Comparison of ENCODE assay signal across 18 cellular contexts in the genomic region with DNA sequence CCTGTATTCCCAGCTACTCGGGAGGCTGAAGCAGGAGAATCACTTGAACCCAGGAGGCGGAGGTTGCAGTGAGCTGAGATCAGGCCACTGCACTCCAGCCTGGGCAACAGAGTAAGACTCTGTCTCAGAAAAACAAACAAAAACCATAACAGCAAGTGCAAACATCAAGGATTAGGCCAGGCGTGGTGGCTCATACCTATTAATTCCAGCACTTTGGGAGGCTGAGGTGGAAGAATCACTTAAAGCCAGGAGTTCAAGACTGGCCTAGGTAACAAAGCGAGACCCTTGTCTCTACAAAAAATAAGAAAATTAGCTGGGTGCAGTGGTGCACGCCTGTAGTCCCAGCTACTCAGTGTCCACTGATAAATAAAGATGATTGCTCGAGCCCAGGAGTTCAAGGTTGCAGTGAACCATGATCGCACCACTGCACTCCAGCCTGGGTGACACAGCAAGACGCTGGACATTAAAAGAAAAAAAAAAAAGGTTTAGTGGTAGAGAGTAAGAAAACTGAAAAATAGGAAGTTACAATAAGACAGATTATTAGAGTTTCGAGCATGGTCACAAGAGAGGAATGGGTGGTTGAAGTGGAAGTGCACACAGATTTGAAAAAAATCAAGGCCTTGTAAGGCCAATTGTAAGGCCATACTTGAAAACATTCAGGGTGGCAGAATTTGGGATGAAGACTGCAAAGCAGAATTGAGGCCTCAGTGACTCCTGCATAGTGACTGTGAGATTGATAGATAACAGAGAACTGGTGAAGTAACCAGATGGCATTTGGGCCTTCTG. TPM values are rescaled to one million over a fixed set of nuclear protein-coding genes. Genes with fewer than 3 reads are reported as not detected.
A peak's percentile ranks its signal among the peaks of the same experiment; 100 is the strongest.
DNase-seq lines count a peak whose midpoint lies in the region; ATAC-seq and TF ChIP-seq lines count a peak whose summit lies in the region.
"Had no signal": no experiment of that assay in that cellular context is flagged by ENCODE, and none has a peak within 500 bp of the region (broad histone marks: within the 10 kb centered on the region; RNA-seq: fewer than 3 reads in every experiment).

No MANE protein-coding gene starts in this region.

- H4K20me1 ChIP-seq in mammary epithelial cell (ENCODE audit: insufficient read depth, low read length) = no peaks in the 10 kb centered on the region

- no peak overlapping the region for H3K4me2 ChIP-seq in mammary epithelial cell (ENCODE audit: insufficient read depth, low read depth, low read length)

- no peaks in the 10 kb centered on the region for H3K9me3 ChIP-seq in mammary epithelial cell (replicated peaks; ENCODE audit: insufficient read depth, low read length)
- no peaks in the 10 kb centered on the region for H3K9me3 ChIP-seq in Peyer's patch
- H3K9me3 ChIP-seq: tibial artery had no signal

- TF ChIP-seq POLR2A in Peyer's patch (IDR thresholded peaks at IDR 0.05) = no peak

- H3K27ac ChIP-seq in mammary epithelial cell (ENCODE audit: insufficient read depth, low read depth, low read length) (no peak overlapping the region), Peyer's patch (peak overlapping the region in 3 of 4 donors; percentile 6 to 65 (median 15))
- H3K27ac ChIP-seq: foreskin keratinocyte, tibial artery had no signal

- DNase-seq in MCF 10A (ENCODE audit: unreplicated experiment) (no peak), mammary epithelial cell (no peak), Peyer's patch (no peak), AG20443 (ENCODE audit: low spot score) (no peak), posterior vena cava (ENCODE audit: low spot score) (no peak), OCI-M2 (lab: John Stamatoyannopoulos, UW; ENCODE audit: unreplicated experiment) (no peak)
- no peak for DNase-seq in effector memory CD8-positive, alpha-beta T cell
- DNase-seq in stimulated activated naive B cell treated with anti-CD40 and anti-IgM and Interleukin-4, amounts not matched to agents 10 μg/mL and 1 μg/mL and 100 μg/mL, for 72 hours = no peak
- DNase-seq: activated CD4-positive, alpha-beta T cell treated with anti-CD3 and anti-CD28 coated beads for 4 hours; activated effector memory CD4-positive, alpha-beta T cell treated with Interleukin-2 at 50 U/mL for 16 hours; DND-41; foreskin keratinocyte; midbrain; NCI-H1105; NCI-H2227 treated with DMSO at 0.1 percent for 48 hours; stimulated activated CD4-positive, alpha-beta T cell treated with anti-CD3 and anti-CD28 coated beads, Interleukin-15, amount 100 ng/mL, for 24 hours; T-helper 17 cell had no signal

- intact Hi-C loops in MCF 10A (cut with micrococcal nuclease) (no loop called here), mammary epithelial cell (cut with micrococcal nuclease) (no loop called here), posterior vena cava (cut with DNase I) (no loop called here)

- CTCF ChIA-PET in MCF 10A (lab: Yijun Ruan, JAX) (interaction anchor here (0.6 to 1.7 kb wide), 5 partner anchors 18 to 334 kb away, joined by 3 to 4 read pairs (median 3); no protein-coding TSS in a partner anchor), mammary epithelial cell (lab: Charles Lee; ENCODE audit: low non-redundant PET) (no interaction called here)

- TF ChIP-seq CTCF in MCF 10A (IDR thresholded peaks at IDR 0.05; ENCODE audit: unreplicated experiment) = no peak
- TF ChIP-seq CTCF in mammary epithelial cell (conservative IDR thresholded peaks at IDR 0.05 in 1 of 2, IDR thresholded peaks at IDR 0.05 in 1 of 2; ENCODE audit: extremely low read depth in 1 of 2, insufficient read depth in 1 of 2, low read depth in 1 of 2, low read length in 2 of 2) = no peak
- no peak for TF ChIP-seq CTCF in Peyer's patch (IDR thresholded peaks at IDR 0.05)

- peaks cover 42% of the 10 kb centered on the region for H3K4me1 Mint-ChIP-seq in MCF 10A (ENCODE audit: insufficient read depth, unreplicated experiment)
- H3K4me1 Mint-ChIP-seq in effector memory CD8-positive, alpha-beta T cell (ENCODE audit: low read depth in 2 of 2) = peaks cover 27 to 46% of the 10 kb centered on the region in 2 donors
- peaks cover 35 to 66% of the 10 kb centered on the region in 2 donors for H3K4me1 Mint-ChIP-seq in stimulated activated naive B cell treated with anti-CD40 and anti-IgM and Interleukin-4, amounts not matched to agents 10 μg/mL and 1 μg/mL and 100 μg/mL, for 72 hours

- H3K9me3 Mint-ChIP-seq in MCF 10A (ENCODE audit: unreplicated experiment) = peaks cover 7% of the 10 kb centered on the region
- H3K9me3 Mint-ChIP-seq in effector memory CD8-positive, alpha-beta T cell = no peaks in the 10 kb centered on the region
- peaks cover 3 to 4% of the 10 kb centered on the region in 2 donors for H3K9me3 Mint-ChIP-seq in stimulated activated naive B cell treated with anti-CD40 and anti-IgM and Interleukin-4, amounts not matched to agents 10 μg/mL and 1 μg/mL and 100 μg/mL, for 72 hours

- in situ Hi-C loops in mammary epithelial cell (cut with MboI; ENCODE audit: low sequenced_read_pairs in 2 of 2) = no loop called here

- BruUV-seq in MCF 10A (replicated peaks; lab: Mats Ljungman, UMichigan) = no TSS peak
- no TSS peak for BruUV-seq in mammary epithelial cell (replicated peaks; lab: Mats Ljungman, UMichigan)

- no peak for ATAC-seq in effector memory CD8-positive, alpha-beta T cell (replicated peaks)
- peak; percentile 52 to 58 for ATAC-seq in stimulated activated naive B cell treated with anti-CD40 and anti-IgM and Interleukin-4, amounts not matched to agents 10 μg/mL and 1 μg/mL and 100 μg/mL, for 72 hours (replicated peaks)
- ATAC-seq: foreskin keratinocyte, T-helper 17 cell had no signal

- no peak overlapping the region for H3K9ac ChIP-seq in mammary epithelial cell (ENCODE audit: insufficient read depth, low read length)

- dilution Hi-C loops in mammary epithelial cell (cut with HindIII; ENCODE audit: low sequenced_read_pairs) = no loop called here

- peaks cover 70% of the 10 kb centered on the region for H3K79me2 ChIP-seq in mammary epithelial cell (ENCODE audit: insufficient read depth, low read length)

- H3K27me3 Mint-ChIP-seq in MCF 10A (ENCODE audit: insufficient read depth, unreplicated experiment) = no peaks in the 10 kb centered on the region
- no peaks in the 10 kb centered on the region for H3K27me3 Mint-ChIP-seq in effector memory CD8-positive, alpha-beta T cell
- H3K27me3 Mint-ChIP-seq in stimulated activated naive B cell treated with anti-CD40 and anti-IgM and Interleukin-4, amounts not matched to agents 10 μg/mL and 1 μg/mL and 100 μg/mL, for 72 hours = no peaks in the 10 kb centered on the region
- H3K27me3 Mint-ChIP-seq: T-helper 17 cell had no signal

- H2AFZ ChIP-seq in mammary epithelial cell (ENCODE audit: low read depth, low read length) = no peak overlapping the region

- H3K27ac Mint-ChIP-seq in MCF 10A (ENCODE audit: low read depth, unreplicated experiment) = peak overlapping the region; percentile 77
- H3K27ac Mint-ChIP-seq in effector memory CD8-positive, alpha-beta T cell = peak overlapping the region; percentile 78 to 86
- peak overlapping the region; percentile 68 for H3K27ac Mint-ChIP-seq in stimulated activated naive B cell treated with anti-CD40 and anti-IgM and Interleukin-4, amounts not matched to agents 10 μg/mL and 1 μg/mL and 100 μg/mL, for 72 hours
- H3K27ac Mint-ChIP-seq: T-helper 17 cell had no signal

- H3K4me3 ChIP-seq in mammary epithelial cell (replicated peaks in 1 of 3; ENCODE audit: insufficient read depth in 1 of 3, low read depth in 2 of 3, low read length in 3 of 3) = no peak overlapping the region
- no peak overlapping the region for H3K4me3 ChIP-seq in Peyer's patch
- H3K4me3 ChIP-seq: tibial artery had no signal

- no peak overlapping the region for H3K4me3 Mint-ChIP-seq in MCF 10A (ENCODE audit: unreplicated experiment)
- no peak overlapping the region for H3K4me3 Mint-ChIP-seq in effector memory CD8-positive, alpha-beta T cell
- H3K4me3 Mint-ChIP-seq in stimulated activated naive B cell treated with anti-CD40 and anti-IgM and Interleukin-4, amounts not matched to agents 10 μg/mL and 1 μg/mL and 100 μg/mL, for 72 hours = peak overlapping the region in 1 of 2 donors; percentile 30
- H3K4me3 Mint-ChIP-seq: T-helper 17 cell had no signal

- H3K4me1 ChIP-seq in mammary epithelial cell (ENCODE audit: insufficient read depth, low read length) = peaks cover 16% of the 10 kb centered on the region
- peaks cover 0 to 39% (median 3%) of the 10 kb centered on the region in 4 donors for H3K4me1 ChIP-seq in Peyer's patch

- peaks cover 56% of the 10 kb centered on the region for H3K36me3 Mint-ChIP-seq in MCF 10A (ENCODE audit: insufficient read depth, unreplicated experiment)
- peaks cover 37% of the 10 kb centered on the region for H3K36me3 Mint-ChIP-seq in effector memory CD8-positive, alpha-beta T cell (ENCODE audit: insufficient read depth)
- H3K36me3 Mint-ChIP-seq in stimulated activated naive B cell treated with anti-CD40 and anti-IgM and Interleukin-4, amounts not matched to agents 10 μg/mL and 1 μg/mL and 100 μg/mL, for 72 hours = peaks cover 34 to 48% of the 10 kb centered on the region in 2 donors

- WGBS in mammary epithelial cell (ENCODE audit: low coverage, missing lambda C conversion rate) = 96% methylated on average over 7 of the region's 9 CpGs

- H3K36me3 ChIP-seq in mammary epithelial cell (ENCODE audit: insufficient read depth, low read length) (peaks cover 6% of the 10 kb centered on the region), Peyer's patch (peaks cover 0 to 16% (median 0%) of the 10 kb centered on the region in 3 donors)

- POLR2A ChIA-PET in MCF 10A (lab: Yijun Ruan, JAX) = interaction anchor here (1.0 to 1.8 kb wide), 5 partner anchors 19 to 334 kb away, joined by 3 to 7 read pairs (median 4); no protein-coding TSS in a partner anchor

- no peaks in the 10 kb centered on the region for H3K27me3 ChIP-seq in mammary epithelial cell (ENCODE audit: insufficient read depth, low read length)
- H3K27me3 ChIP-seq in Peyer's patch = no peaks in the 10 kb centered on the region
- H3K27me3 ChIP-seq: foreskin keratinocyte, tibial artery had no signal

RNA-seq across cellular contexts. Expression of a gene that starts 6.4 kb away (rescaled TPM):
- total RNA-seq in MCF 10A (2022) (169 and 170 TPM in 2 replicates), mammary epithelial cell (10 to 100 TPM; 73.2 to 94.7 TPM), Peyer's patch (10 to 100 TPM; 28.1 to 66.5 (median 44.3) TPM), posterior vena cava (10 to 100 TPM; 56.9 to 73.4 TPM)
- 84.3 TPM for polyA plus RNA-seq in mammary epithelial cell
- polyA minus RNA-seq in mammary epithelial cell = 59.3 TPM

RNA-seq across cellular contexts. Expression of a gene that starts 59.1 kb away (rescaled TPM):
- 3,313 and 3,349 TPM in 2 replicates for total RNA-seq in MCF 10A (2022)
- total RNA-seq in mammary epithelial cell = 1,000 to 10,000 TPM; 3,165 to 4,185 TPM
- 9,658 TPM for polyA plus RNA-seq in mammary epithelial cell
- 1,882 TPM for polyA minus RNA-seq in mammary epithelial cell
- total RNA-seq in Peyer's patch = 1,000 to 10,000 TPM; 3,771 to 5,073 (median 4,495) TPM
- total RNA-seq in posterior vena cava = 1,000 to 10,000 TPM; 1,249 to 1,274 TPM
